1 cellular context compared by ENCODE assay signal in genomic region chr16:46830417-46830901, GRCh38.
TF ChIP-seq lines count a peak whose summit lies in the region.

No MANE protein-coding gene starts in this region.

TF ChIP-seq in HepG2, 621 proteins besides CTCF, POLR2A, EP300 and RAD21 (continued from another document and continues in another):
- TF ChIP-seq, protein P1, sequence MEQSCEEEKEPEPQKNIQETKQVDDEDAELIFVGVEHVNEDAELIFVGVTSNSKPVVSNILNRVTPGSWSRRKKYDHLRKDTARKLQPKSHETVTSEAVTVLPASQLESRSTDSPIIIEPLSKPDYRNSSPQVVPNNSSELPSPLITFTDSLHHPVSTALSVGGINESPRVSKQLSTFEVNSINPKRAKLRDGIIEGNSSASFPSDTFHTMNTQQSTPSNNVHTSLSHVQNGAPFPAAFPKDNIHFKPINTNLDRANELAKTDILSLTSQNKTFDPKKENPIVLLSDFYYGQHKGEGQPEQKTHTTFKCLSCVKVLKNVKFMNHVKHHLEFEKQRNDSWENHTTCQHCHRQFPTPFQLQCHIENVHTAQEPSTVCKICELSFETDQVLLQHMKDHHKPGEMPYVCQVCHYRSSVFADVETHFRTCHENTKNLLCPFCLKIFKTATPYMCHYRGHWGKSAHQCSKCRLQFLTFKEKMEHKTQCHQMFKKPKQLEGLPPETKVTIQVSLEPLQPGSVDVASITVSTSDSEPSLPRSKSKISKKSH (CRISPR knock-in tag; IDR thresholded peaks at IDR 0.05; ENCODE audit: borderline replicate concordance): peak; percentile 39; the same call in 1 of the 2 replicates
- TF ChIP-seq SAP130 (CRISPR knock-in tag; IDR thresholded peaks at IDR 0.05; ENCODE audit: low read depth): no peak
- no peak for TF ChIP-seq CREB1 (IDR thresholded peaks at IDR 0.05)
- no peak for TF ChIP-seq CREB1 (CRISPR knock-in tag; IDR thresholded peaks at IDR 0.05)
- peak; percentile 78 for TF ChIP-seq ZNF225 (CRISPR knock-in tag; IDR thresholded peaks at IDR 0.05)
- TF ChIP-seq ZNF138 (CRISPR knock-in tag; IDR thresholded peaks at IDR 0.05; ENCODE audit: low read depth): no peak
- peak; percentile 92 for TF ChIP-seq NFAT5 (CRISPR knock-in tag; IDR thresholded peaks at IDR 0.05)
- no peak for TF ChIP-seq U2AF1 (optimal IDR thresholded peaks at IDR 0.05; ENCODE audit: low read depth, low read length)
- peak; percentile 26 for TF ChIP-seq ZNF143 (CRISPR knock-in tag; IDR thresholded peaks at IDR 0.05)
- TF ChIP-seq ZNF703 (CRISPR knock-in tag; IDR thresholded peaks at IDR 0.05; ENCODE audit: borderline replicate concordance): 0 out of 2 replicates have a peak, but pooled peaks have one; percentile 32
- 0 out of 2 replicates have a peak, but pooled peaks have one; percentile 1 for TF ChIP-seq HCFC1 (IDR thresholded peaks at IDR 0.05; ENCODE audit: low read depth, low read length)
- peak; percentile 33 for TF ChIP-seq HNRNPLL (IDR thresholded peaks at IDR 0.05; ENCODE audit: low read depth, low read length, poor library complexity, severe bottlenecking)
- 0 out of 2 replicates have a peak, but pooled peaks have one; percentile 26 for TF ChIP-seq RFXAP (CRISPR knock-in tag; IDR thresholded peaks at IDR 0.05; ENCODE audit: borderline replicate concordance)
- TF ChIP-seq ZNF616 (CRISPR knock-in tag; IDR thresholded peaks at IDR 0.05; ENCODE audit: low read depth): no peak; the same call in 1 of the 2 replicates
- TF ChIP-seq ZNF430 (CRISPR knock-in tag; IDR thresholded peaks at IDR 0.05): peak; percentile 86
- TF ChIP-seq, protein P2, sequence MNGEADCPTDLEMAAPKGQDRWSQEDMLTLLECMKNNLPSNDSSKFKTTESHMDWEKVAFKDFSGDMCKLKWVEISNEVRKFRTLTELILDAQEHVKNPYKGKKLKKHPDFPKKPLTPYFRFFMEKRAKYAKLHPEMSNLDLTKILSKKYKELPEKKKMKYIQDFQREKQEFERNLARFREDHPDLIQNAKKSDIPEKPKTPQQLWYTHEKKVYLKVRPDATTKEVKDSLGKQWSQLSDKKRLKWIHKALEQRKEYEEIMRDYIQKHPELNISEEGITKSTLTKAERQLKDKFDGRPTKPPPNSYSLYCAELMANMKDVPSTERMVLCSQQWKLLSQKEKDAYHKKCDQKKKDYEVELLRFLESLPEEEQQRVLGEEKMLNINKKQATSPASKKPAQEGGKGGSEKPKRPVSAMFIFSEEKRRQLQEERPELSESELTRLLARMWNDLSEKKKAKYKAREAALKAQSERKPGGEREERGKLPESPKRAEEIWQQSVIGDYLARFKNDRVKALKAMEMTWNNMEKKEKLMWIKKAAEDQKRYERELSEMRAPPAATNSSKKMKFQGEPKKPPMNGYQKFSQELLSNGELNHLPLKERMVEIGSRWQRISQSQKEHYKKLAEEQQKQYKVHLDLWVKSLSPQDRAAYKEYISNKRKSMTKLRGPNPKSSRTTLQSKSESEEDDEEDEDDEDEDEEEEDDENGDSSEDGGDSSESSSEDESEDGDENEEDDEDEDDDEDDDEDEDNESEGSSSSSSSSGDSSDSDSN (CRISPR knock-in tag; IDR thresholded peaks at IDR 0.05): peak; percentile 94
- TF ChIP-seq ZFP91 (CRISPR knock-in tag; IDR thresholded peaks at IDR 0.05; ENCODE audit: borderline replicate concordance): peak; percentile 12; the same call in 1 of the 2 replicates
- TF ChIP-seq ZFP90 (CRISPR knock-in tag; IDR thresholded peaks at IDR 0.05; ENCODE audit: borderline replicate concordance): no peak
- TF ChIP-seq SPEN (CRISPR knock-in tag; IDR thresholded peaks at IDR 0.05; ENCODE audit: low read depth): 0 out of 2 replicates have a peak, but pooled peaks have one; percentile 6
- TF ChIP-seq GZF1 (CRISPR knock-in tag; IDR thresholded peaks at IDR 0.05): 0 out of 2 replicates have a peak, but pooled peaks have one; percentile 41
- TF ChIP-seq ZNF296 (CRISPR knock-in tag; conservative IDR thresholded peaks at IDR 0.05): no peak
- TF ChIP-seq FOXK2 (IDR thresholded peaks at IDR 0.05): no peak
- TF ChIP-seq ZMAT3 (CRISPR knock-in tag; conservative IDR thresholded peaks at IDR 0.05): 0 out of 2 replicates have a peak, but pooled peaks have one; percentile 42
- TF ChIP-seq ZNF513 (CRISPR knock-in tag; conservative IDR thresholded peaks at IDR 0.05): no peak
- TF ChIP-seq, protein P3, sequence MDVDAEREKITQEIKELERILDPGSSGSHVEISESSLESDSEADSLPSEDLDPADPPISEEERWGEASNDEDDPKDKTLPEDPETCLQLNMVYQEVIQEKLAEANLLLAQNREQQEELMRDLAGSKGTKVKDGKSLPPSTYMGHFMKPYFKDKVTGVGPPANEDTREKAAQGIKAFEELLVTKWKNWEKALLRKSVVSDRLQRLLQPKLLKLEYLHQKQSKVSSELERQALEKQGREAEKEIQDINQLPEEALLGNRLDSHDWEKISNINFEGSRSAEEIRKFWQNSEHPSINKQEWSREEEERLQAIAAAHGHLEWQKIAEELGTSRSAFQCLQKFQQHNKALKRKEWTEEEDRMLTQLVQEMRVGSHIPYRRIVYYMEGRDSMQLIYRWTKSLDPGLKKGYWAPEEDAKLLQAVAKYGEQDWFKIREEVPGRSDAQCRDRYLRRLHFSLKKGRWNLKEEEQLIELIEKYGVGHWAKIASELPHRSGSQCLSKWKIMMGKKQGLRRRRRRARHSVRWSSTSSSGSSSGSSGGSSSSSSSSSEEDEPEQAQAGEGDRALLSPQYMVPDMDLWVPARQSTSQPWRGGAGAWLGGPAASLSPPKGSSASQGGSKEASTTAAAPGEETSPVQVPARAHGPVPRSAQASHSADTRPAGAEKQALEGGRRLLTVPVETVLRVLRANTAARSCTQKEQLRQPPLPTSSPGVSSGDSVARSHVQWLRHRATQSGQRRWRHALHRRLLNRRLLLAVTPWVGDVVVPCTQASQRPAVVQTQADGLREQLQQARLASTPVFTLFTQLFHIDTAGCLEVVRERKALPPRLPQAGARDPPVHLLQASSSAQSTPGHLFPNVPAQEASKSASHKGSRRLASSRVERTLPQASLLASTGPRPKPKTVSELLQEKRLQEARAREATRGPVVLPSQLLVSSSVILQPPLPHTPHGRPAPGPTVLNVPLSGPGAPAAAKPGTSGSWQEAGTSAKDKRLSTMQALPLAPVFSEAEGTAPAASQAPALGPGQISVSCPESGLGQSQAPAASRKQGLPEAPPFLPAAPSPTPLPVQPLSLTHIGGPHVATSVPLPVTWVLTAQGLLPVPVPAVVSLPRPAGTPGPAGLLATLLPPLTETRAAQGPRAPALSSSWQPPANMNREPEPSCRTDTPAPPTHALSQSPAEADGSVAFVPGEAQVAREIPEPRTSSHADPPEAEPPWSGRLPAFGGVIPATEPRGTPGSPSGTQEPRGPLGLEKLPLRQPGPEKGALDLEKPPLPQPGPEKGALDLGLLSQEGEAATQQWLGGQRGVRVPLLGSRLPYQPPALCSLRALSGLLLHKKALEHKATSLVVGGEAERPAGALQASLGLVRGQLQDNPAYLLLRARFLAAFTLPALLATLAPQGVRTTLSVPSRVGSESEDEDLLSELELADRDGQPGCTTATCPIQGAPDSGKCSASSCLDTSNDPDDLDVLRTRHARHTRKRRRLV (CRISPR knock-in tag; IDR thresholded peaks at IDR 0.05): 0 out of 2 replicates have a peak, but pooled peaks have one; percentile 50
- 0 out of 2 replicates have a peak, but pooled peaks have one; percentile 5 for TF ChIP-seq ZBTB38 (CRISPR knock-in tag; IDR thresholded peaks at IDR 0.05)
- TF ChIP-seq ZBTB10 (CRISPR knock-in tag; IDR thresholded peaks at IDR 0.05; ENCODE audit: borderline replicate concordance): no peak; the same call in 1 of the 2 replicates
- TF ChIP-seq KLF12 (CRISPR knock-in tag; IDR thresholded peaks at IDR 0.05; ENCODE audit: borderline replicate concordance): 0 out of 2 replicates have a peak, but pooled peaks have one; percentile 58
- peak; percentile 31; the same call in 1 of the 2 replicates for TF ChIP-seq NAIF1 (CRISPR knock-in tag; IDR thresholded peaks at IDR 0.05; ENCODE audit: borderline replicate concordance)
- 0 out of 2 replicates have a peak, but pooled peaks have one; percentile 5 for TF ChIP-seq ZNF747 (CRISPR knock-in tag; IDR thresholded peaks at IDR 0.05; ENCODE audit: borderline replicate concordance)
- TF ChIP-seq TP53 (CRISPR knock-in tag; conservative IDR thresholded peaks at IDR 0.05): 0 out of 2 replicates have a peak, but pooled peaks have one; percentile 26
- peak; percentile 70; the same call in 1 of the 2 replicates for TF ChIP-seq ARID2 (CRISPR knock-in tag; IDR thresholded peaks at IDR 0.05; ENCODE audit: borderline replicate concordance)
- no peak for TF ChIP-seq ZNF121 (CRISPR knock-in tag; IDR thresholded peaks at IDR 0.05)
- peak; percentile 34; the same call in 1 of the 2 replicates for TF ChIP-seq MXD3 (CRISPR knock-in tag; IDR thresholded peaks at IDR 0.05)
- TF ChIP-seq TEF (CRISPR knock-in tag; IDR thresholded peaks at IDR 0.05): peak; percentile 5; the same call in 1 of the 2 replicates
- no peak for TF ChIP-seq SMC3 (IDR thresholded peaks at IDR 0.05; ENCODE audit: low read length)
